In genomic region chr1:19816737-19817086, GRCh38 we compare ENCODE assay signal across 9 cellular contexts. TPM values are rescaled to one million over a fixed set of nuclear protein-coding genes. Genes with fewer than 3 reads are reported as not detected.
"Had no signal": no experiment of that assay in that cellular context is flagged by ENCODE, and none has a peak within 500 bp of the region (broad histone marks: within the 10 kb centered on the region; RNA-seq: fewer than 3 reads in every experiment).

No MANE protein-coding gene starts in this region.

RNA-seq across cellular contexts. Expression of gene RNF186, which starts 1.6 kb away (rescaled TPM):
- total RNA-seq: activated CD8-positive, alpha-beta T cell treated with anti-CD3 and anti-CD28 coated beads for 36 hours; activated naive CD8-positive, alpha-beta T cell treated with anti-CD3 and anti-CD28 coated beads for 36 hours; activated T-cell treated with anti-CD3 and anti-CD28 coated beads, Interleukin-2, amount 50 U/mL, for 72 hours; activated T-helper 2 cell treated with anti-CD3 and anti-CD28 coated beads, Interferon-gamma antibody, Interleukin-2, Interleukin-4, amounts not matched to agents 10 μg/mL and 5 μg/mL and 100 μg/mL, durations not matched to agents 14 hours and 24 hours and 36 hours; MCF 10A; PC-9; RPMI7951; T-cell; T-helper 2 cell treated with Interferon-gamma antibody and Interleukin-4, amounts not matched to agents 100 ng/mL and 5 ng/mL, for 36 hours had no signal
